1 cellular context compared by ENCODE assay signal in the genomic region with DNA sequence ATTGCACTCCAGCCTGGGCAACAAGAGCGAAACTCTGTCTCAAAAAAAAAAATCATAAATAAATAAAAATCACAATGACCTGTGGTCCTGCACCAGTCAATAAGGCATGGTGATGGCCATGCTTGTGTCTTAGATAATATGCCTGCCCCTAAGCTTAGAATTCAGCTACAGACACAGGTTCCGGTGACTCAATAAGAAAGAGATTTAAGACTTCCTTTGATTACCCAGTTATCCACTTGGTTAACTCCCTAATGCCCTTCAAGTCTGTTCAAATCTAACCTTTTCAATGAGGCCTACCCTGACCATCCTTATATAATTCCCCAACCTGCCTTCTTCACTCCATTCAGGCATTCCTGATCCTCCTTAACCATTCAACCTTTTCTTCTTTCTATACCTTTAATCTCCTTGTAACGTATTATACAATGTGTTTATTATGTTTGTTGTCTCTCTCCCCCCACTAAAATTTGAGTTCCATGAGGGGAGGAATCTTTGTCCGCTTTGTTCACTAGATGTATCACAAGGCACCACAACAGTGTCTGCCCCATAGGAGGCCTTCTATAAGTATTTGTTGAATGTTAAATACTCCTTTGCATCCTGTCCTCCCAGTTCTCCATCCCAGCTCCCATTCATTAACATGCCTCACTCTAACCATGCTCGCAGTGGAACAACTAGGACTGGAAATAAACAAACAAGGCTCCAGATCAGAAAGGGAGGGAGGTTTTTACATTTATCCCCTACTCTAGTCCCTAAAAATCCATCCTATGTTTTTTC.
TF ChIP-seq lines count a peak whose summit lies in the region.

No MANE protein-coding gene starts in this region.

TF ChIP-seq in SK-N-SH treated with all-trans-retinoic acid at 6 μM for 48 hours, 23 proteins besides CTCF, POLR2A, EP300 and RAD21 (continued from another document):
- TF ChIP-seq, protein P1, sequence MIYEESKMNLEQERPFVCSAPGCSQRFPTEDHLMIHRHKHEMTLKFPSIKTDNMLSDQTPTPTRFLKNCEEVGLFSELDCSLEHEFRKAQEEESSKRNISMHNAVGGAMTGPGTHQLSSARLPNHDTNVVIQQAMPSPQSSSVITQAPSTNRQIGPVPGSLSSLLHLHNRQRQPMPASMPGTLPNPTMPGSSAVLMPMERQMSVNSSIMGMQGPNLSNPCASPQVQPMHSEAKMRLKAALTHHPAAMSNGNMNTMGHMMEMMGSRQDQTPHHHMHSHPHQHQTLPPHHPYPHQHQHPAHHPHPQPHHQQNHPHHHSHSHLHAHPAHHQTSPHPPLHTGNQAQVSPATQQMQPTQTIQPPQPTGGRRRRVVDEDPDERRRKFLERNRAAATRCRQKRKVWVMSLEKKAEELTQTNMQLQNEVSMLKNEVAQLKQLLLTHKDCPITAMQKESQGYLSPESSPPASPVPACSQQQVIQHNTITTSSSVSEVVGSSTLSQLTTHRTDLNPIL (CRISPR knock-in tag; IDR thresholded peaks at IDR 0.05; ENCODE audit: low read depth), result no peak
- TF ChIP-seq BACH2 (CRISPR knock-in tag; IDR thresholded peaks at IDR 0.05; ENCODE audit: borderline replicate concordance), result no peak
- no peak for TF ChIP-seq TCF4 (CRISPR knock-in tag; IDR thresholded peaks at IDR 0.05; ENCODE audit: borderline replicate concordance)
- no peak for TF ChIP-seq ESRRG (CRISPR knock-in tag; IDR thresholded peaks at IDR 0.05)
- TF ChIP-seq RARB (CRISPR knock-in tag; IDR thresholded peaks at IDR 0.05), result no peak
- no peak for TF ChIP-seq ZC3H10 (CRISPR knock-in tag; IDR thresholded peaks at IDR 0.05)
- no peak for TF ChIP-seq TOX (CRISPR knock-in tag; IDR thresholded peaks at IDR 0.05; ENCODE audit: borderline replicate concordance)
- TF ChIP-seq ZNF70 (CRISPR knock-in tag; IDR thresholded peaks at IDR 0.05), result no peak
- TF ChIP-seq, protein P2, sequence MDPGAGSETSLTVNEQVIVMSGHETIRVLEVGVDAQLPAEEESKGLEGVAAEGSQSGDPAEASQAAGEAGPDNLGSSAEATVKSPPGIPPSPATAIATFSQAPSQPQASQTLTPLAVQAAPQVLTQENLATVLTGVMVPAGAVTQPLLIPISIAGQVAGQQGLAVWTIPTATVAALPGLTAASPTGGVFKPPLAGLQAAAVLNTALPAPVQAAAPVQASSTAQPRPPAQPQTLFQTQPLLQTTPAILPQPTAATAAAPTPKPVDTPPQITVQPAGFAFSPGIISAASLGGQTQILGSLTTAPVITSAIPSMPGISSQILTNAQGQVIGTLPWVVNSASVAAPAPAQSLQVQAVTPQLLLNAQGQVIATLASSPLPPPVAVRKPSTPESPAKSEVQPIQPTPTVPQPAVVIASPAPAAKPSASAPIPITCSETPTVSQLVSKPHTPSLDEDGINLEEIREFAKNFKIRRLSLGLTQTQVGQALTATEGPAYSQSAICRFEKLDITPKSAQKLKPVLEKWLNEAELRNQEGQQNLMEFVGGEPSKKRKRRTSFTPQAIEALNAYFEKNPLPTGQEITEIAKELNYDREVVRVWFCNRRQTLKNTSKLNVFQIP (CRISPR knock-in tag; IDR thresholded peaks at IDR 0.05; ENCODE audit: borderline replicate concordance, low read depth), result no peak
- no peak for TF ChIP-seq SNAI2 (CRISPR knock-in tag; IDR thresholded peaks at IDR 0.05)
- TF ChIP-seq, protein P3, sequence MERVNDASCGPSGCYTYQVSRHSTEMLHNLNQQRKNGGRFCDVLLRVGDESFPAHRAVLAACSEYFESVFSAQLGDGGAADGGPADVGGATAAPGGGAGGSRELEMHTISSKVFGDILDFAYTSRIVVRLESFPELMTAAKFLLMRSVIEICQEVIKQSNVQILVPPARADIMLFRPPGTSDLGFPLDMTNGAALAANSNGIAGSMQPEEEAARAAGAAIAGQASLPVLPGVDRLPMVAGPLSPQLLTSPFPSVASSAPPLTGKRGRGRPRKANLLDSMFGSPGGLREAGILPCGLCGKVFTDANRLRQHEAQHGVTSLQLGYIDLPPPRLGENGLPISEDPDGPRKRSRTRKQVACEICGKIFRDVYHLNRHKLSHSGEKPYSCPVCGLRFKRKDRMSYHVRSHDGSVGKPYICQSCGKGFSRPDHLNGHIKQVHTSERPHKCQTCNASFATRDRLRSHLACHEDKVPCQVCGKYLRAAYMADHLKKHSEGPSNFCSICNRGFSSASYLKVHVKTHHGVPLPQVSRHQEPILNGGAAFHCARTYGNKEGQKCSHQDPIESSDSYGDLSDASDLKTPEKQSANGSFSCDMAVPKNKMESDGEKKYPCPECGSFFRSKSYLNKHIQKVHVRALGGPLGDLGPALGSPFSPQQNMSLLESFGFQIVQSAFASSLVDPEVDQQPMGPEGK (CRISPR knock-in tag; IDR thresholded peaks at IDR 0.05; ENCODE audit: borderline replicate concordance), result no peak
- no peak for TF ChIP-seq ARNTL (CRISPR knock-in tag; IDR thresholded peaks at IDR 0.05; ENCODE audit: borderline replicate concordance, low read depth)
- TF ChIP-seq ZNF565 (CRISPR knock-in tag; conservative IDR thresholded peaks at IDR 0.05; ENCODE audit: low read depth), result no peak
- TF ChIP-seq ISL1 (CRISPR knock-in tag; IDR thresholded peaks at IDR 0.05), result no peak
